ENCODE assay signal across 2 cellular contexts in genomic region chrX:153412746-153413720, GRCh38.
TF ChIP-seq lines count a peak whose summit lies in the region.

No MANE protein-coding gene starts in this region.

TF ChIP-seq in SK-N-SH, 30 proteins besides CTCF, POLR2A, EP300 and RAD21 (continued from another document):
- no peak for TF ChIP-seq ZBTB33 (IDR thresholded peaks at IDR 0.05; ENCODE audit: borderline replicate concordance, low read depth)
- no peak for TF ChIP-seq RCOR1 (IDR thresholded peaks at IDR 0.05; ENCODE audit: low read length)
- TF ChIP-seq, protein P1, sequence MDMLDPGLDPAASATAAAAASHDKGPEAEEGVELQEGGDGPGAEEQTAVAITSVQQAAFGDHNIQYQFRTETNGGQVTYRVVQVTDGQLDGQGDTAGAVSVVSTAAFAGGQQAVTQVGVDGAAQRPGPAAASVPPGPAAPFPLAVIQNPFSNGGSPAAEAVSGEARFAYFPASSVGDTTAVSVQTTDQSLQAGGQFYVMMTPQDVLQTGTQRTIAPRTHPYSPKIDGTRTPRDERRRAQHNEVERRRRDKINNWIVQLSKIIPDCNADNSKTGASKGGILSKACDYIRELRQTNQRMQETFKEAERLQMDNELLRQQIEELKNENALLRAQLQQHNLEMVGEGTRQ (IDR thresholded peaks at IDR 0.05; ENCODE audit: borderline replicate concordance, low read depth, low read length), result no peak
- TF ChIP-seq NRF1 (IDR thresholded peaks at IDR 0.05; ENCODE audit: low read depth, low read length), result no peak
- no peak for TF ChIP-seq REST (IDR thresholded peaks at IDR 0.05; ENCODE audit: low read depth, low read length)
- no peak for TF ChIP-seq ELF1 (IDR thresholded peaks at IDR 0.05)
- TF ChIP-seq CHD2 (IDR thresholded peaks at IDR 0.05; ENCODE audit: low read length, partially characterized antibody), result no peak
- no peak for TF ChIP-seq MXI1 (IDR thresholded peaks at IDR 0.05; ENCODE audit: low read depth, low read length)
- no peak for TF ChIP-seq TCF12 (IDR thresholded peaks at IDR 0.05)
- no peak for TF ChIP-seq RXRA (IDR thresholded peaks at IDR 0.05; ENCODE audit: borderline replicate concordance, low read depth)
- TF ChIP-seq NFIC (IDR thresholded peaks at IDR 0.05; ENCODE audit: borderline replicate concordance), result no peak
- TF ChIP-seq GABPA (IDR thresholded peaks at IDR 0.05; ENCODE audit: low read depth), result no peak
- TF ChIP-seq EZH2phosphoT487 (IDR thresholded peaks at IDR 0.05; ENCODE audit: borderline replicate concordance, low read depth), result no peak
- TF ChIP-seq FOSL2 (IDR thresholded peaks at IDR 0.05; ENCODE audit: borderline replicate concordance, low read depth), result no peak

TF ChIP-seq in SK-N-SH treated with all-trans-retinoic acid at 6 μM for 48 hours, 23 proteins besides CTCF, POLR2A, EP300 and RAD21 (continued from another document):
- TF ChIP-seq TCF4 (CRISPR knock-in tag; IDR thresholded peaks at IDR 0.05; ENCODE audit: borderline replicate concordance) (no peak), ESRRG (CRISPR knock-in tag; IDR thresholded peaks at IDR 0.05) (no peak)
